ENCODE assay signal across 9 cellular contexts in the genomic region with DNA sequence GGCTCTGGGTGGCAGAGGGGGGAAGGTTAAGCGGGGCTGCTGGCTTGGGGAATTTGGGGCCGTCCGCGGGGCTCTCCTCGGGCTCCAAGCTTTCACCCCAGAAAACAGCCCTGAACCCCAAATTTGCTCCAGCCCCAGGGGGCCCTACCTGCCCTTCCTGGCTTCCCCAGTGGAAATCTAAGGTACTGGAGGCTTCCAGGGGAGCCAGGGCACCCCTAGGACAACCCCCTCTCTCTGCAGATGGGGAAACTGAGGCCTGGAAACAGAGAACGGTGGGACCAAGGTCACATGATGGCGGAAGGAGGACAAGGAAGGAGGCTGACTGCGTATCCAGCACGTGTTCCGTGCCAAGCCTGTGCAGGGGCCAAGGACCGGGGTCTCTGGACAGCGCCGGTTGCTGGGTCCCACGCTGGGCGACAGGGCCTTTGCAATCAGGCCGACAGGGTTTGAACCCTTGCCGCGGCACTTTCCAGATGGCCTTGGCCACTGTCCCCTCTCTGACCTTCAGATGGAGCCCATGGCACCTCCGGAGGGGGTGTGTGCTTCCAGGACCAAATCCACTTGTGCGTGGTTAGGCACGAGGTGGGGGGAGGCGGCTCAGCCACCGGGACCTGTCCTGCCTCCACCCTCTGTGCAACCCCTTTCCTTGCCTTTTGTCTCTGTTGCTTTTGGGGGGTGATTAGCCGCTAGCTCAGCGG.
DNase-seq lines count a peak whose midpoint lies in the region; ATAC-seq and TF ChIP-seq lines count a peak whose summit lies in the region.
"Had no signal": no experiment of that assay in that cellular context is flagged by ENCODE, and none has a peak within 500 bp of the region (broad histone marks: within the 10 kb centered on the region; RNA-seq: fewer than 3 reads in every experiment).

No MANE protein-coding gene starts in this region.

- TF ChIP-seq CTCF in HCT116 (IDR thresholded peaks at IDR 0.05 in 2 of 3, conservative IDR thresholded peaks at IDR 0.05 in 1 of 3; ENCODE audit: borderline replicate concordance in 1 of 3, insufficient read depth in 1 of 3, low read depth in 2 of 3, low read length in 2 of 3), result no peak

- no peak overlapping the region; the same call in 1 of the 2 replicates for H3K27ac ChIP-seq in HCT116 (ENCODE audit: low read depth, low read length)
- peak overlapping the region; percentile 40 for H3K27ac ChIP-seq in right cardiac atrium (ENCODE audit: low read length)
- H3K27ac ChIP-seq: neutrophil had no signal

- TF ChIP-seq RAD21 in HCT116 (IDR thresholded peaks at IDR 0.05; ENCODE audit: low read depth), result no peak

- POLR2A ChIA-PET in HCT116 (lab: Charles Lee), result no interaction called here

- H3K79me2 ChIP-seq in HCT116 (ENCODE audit: insufficient read depth, low read length), result no peaks in the 10 kb centered on the region

- peak overlapping the region; percentile 67 for H3K4me3 Mint-ChIP-seq in activated T-helper 17 cell treated with anti-CD3 and anti-CD28 coated beads, Interleukin-2, amount 50 U/mL, for 72 hours

- H3K9ac ChIP-seq in HCT116 (ENCODE audit: low read length), result peak overlapping the region; percentile 40

- no peaks in the 10 kb centered on the region for H3K27me3 ChIP-seq in HCT116 (ENCODE audit: insufficient read depth, low read length)
- H3K27me3 ChIP-seq in right cardiac atrium (ENCODE audit: control insufficient read depth, insufficient read depth), result no peaks in the 10 kb centered on the region

- CTCF ChIA-PET in HCT116 (lab: Charles Lee), result no interaction called here

- no peaks in the 10 kb centered on the region for H3K9me3 Mint-ChIP-seq in activated T-helper 17 cell treated with anti-CD3 and anti-CD28 coated beads, Interleukin-2, amount 50 U/mL, for 72 hours

- peaks cover 18% of the 10 kb centered on the region for H3K27me3 Mint-ChIP-seq in activated T-helper 17 cell treated with anti-CD3 and anti-CD28 coated beads, Interleukin-2, amount 50 U/mL, for 72 hours

- peaks cover 5% of the 10 kb centered on the region for H3K4me1 Mint-ChIP-seq in activated T-helper 17 cell treated with anti-CD3 and anti-CD28 coated beads, Interleukin-2, amount 50 U/mL, for 72 hours

- intact Hi-C loops in HCT116 (cut with micrococcal nuclease), result no loop called here
- intact Hi-C loops in right cardiac atrium (cut with DNase I), result no loop called here

- H2AFZ ChIP-seq in HCT116 (ENCODE audit: low read depth, low read length, poor library complexity, severe bottlenecking), result no peak overlapping the region

- H4K20me1 ChIP-seq in HCT116 (ENCODE audit: insufficient read depth), result no peaks in the 10 kb centered on the region

- H3K9me2 ChIP-seq in HCT116 (ENCODE audit: insufficient read depth), result no peaks in the 10 kb centered on the region

- no peak for TF ChIP-seq POLR2A in HCT116 (IDR thresholded peaks at IDR 0.05; ENCODE audit: borderline replicate concordance, extremely low read depth, insufficient read depth, insufficient read length)

- BruUV-seq in HCT116 (replicated peaks; lab: Mats Ljungman, UMichigan), result no TSS peak

- no peak for DNase-seq in HCT116 (ENCODE audit: low read depth, low spot score)
- DNase-seq in right cardiac atrium, result peak in 2 of 3 donors; percentile 73 to 77
- no peak for DNase-seq in skeletal muscle cell (ENCODE audit: low read depth)
- DNase-seq in stimulated activated CD4-positive, alpha-beta T cell treated with anti-CD3 and anti-CD28 coated beads, Interleukin-1b, Interleukin-23, amount 100 ng/mL, for 48 hours, result no peak
- no peak for DNase-seq in stimulated activated CD4-positive, alpha-beta T cell treated with anti-CD3 and anti-CD28 coated beads, Interleukin-12 subunit alpha, Interleukin-12 subunit beta, amount 100 ng/mL, for 4 hours
- no peak for DNase-seq in DMS153 (lab: John Stamatoyannopoulos, UW)

- peak overlapping the region; percentile 69 for H3K4me2 ChIP-seq in HCT116 (ENCODE audit: low read length)

- no peaks in the 10 kb centered on the region for H3K36me3 Mint-ChIP-seq in activated T-helper 17 cell treated with anti-CD3 and anti-CD28 coated beads, Interleukin-2, amount 50 U/mL, for 72 hours (ENCODE audit: low read depth)

- RAD21 ChIA-PET in HCT116 (lab: Charles Lee; ENCODE audit: low non-redundant PET in 1 of 2, low total read pairs in 2 of 2, uncharacterized antibody in 2 of 2, unreplicated experiment in 2 of 2), result no interaction called here

- ATAC-seq in HCT116, result peak; percentile 17; the same call in 1 of the 2 replicates
- peak; percentile 26 for ATAC-seq in activated T-helper 17 cell treated with anti-CD3 and anti-CD28 coated beads, Interleukin-2, amount 50 U/mL, for 72 hours (replicated peaks)
- peak; percentile 34 to 60 for ATAC-seq in right cardiac atrium
- ATAC-seq in HG02870 (IDR thresholded peaks at IDR 0.05; ENCODE audit: unreplicated experiment), result no peak

- H3K4me3 ChIP-seq in HCT116 (replicated peaks in 1 of 2; ENCODE audit: low read depth in 1 of 2, low read length in 2 of 2) (peak overlapping the region; percentile 24 to 45), right cardiac atrium (ENCODE audit: low read length) (peak overlapping the region; percentile 43), skeletal muscle cell (ENCODE audit: low read depth, low read length) (peak overlapping the region; percentile 47)

- no peaks in the 10 kb centered on the region for H3K36me3 ChIP-seq in HCT116 (ENCODE audit: control insufficient read depth in 1 of 2, insufficient read depth in 2 of 2, low read length in 2 of 2)
- H3K36me3 ChIP-seq: neutrophil had no signal

- whole genome bisulfite sequencing in right cardiac atrium, result 22% methylated on average over 25 of the region's 25 CpGs

- no peak overlapping the region for H3K27ac Mint-ChIP-seq in activated T-helper 17 cell treated with anti-CD3 and anti-CD28 coated beads, Interleukin-2, amount 50 U/mL, for 72 hours

- H3K4me1 ChIP-seq in HCT116 (ENCODE audit: control insufficient read depth in 1 of 2, insufficient read depth in 2 of 2, low read length in 2 of 2), result peaks cover 9 to 32% of the 10 kb centered on the region in 2 experiments; a peak in 3 of 4 replicates
- H3K4me1 ChIP-seq in right cardiac atrium (ENCODE audit: control insufficient read depth, insufficient read depth, low read length), result peaks cover 5% of the 10 kb centered on the region

- H3K9me3 ChIP-seq in HCT116 (ENCODE audit: control insufficient read depth in 1 of 2, insufficient read depth in 1 of 2, low read depth in 1 of 2, low read length in 2 of 2) (no peaks in the 10 kb centered on the region), right cardiac atrium (ENCODE audit: control insufficient read depth, low read length) (no peaks in the 10 kb centered on the region)
- H3K9me3 ChIP-seq: neutrophil had no signal

TF ChIP-seq in HCT116, 20 proteins besides CTCF, POLR2A, EP300 and RAD21:
- TF ChIP-seq EGR1 (IDR thresholded peaks at IDR 0.05; ENCODE audit: low read depth) (no peak), SIN3A (IDR thresholded peaks at IDR 0.05; ENCODE audit: low read depth) (no peak), ELF1 (IDR thresholded peaks at IDR 0.05; ENCODE audit: borderline replicate concordance, low read depth) (no peak), MAX (IDR thresholded peaks at IDR 0.05) (no peak), EZH2 (IDR thresholded peaks at IDR 0.05) (no peak), CBX3 (IDR thresholded peaks at IDR 0.05; ENCODE audit: low read depth) (no peak), CEBPB (IDR thresholded peaks at IDR 0.05; ENCODE audit: low read depth) (no peak), ZBTB33 (IDR thresholded peaks at IDR 0.05; ENCODE audit: extremely low read depth, insufficient replicate concordance, low read length) (no peak), POLR2AphosphoS5 (IDR thresholded peaks at IDR 0.05; ENCODE audit: low read depth, low read length) (no peak), SP1 (IDR thresholded peaks at IDR 0.05; ENCODE audit: low read depth) (no peak), ZFX (IDR thresholded peaks at IDR 0.05) (no peak), YY1 (IDR thresholded peaks at IDR 0.05; ENCODE audit: extremely low read depth, insufficient replicate concordance, low read depth, low read length) (no peak), FOSL1 (IDR thresholded peaks at IDR 0.05; ENCODE audit: low read depth) (no peak), JUND (IDR thresholded peaks at IDR 0.05) (no peak)
- TF ChIP-seq, protein P1, sequence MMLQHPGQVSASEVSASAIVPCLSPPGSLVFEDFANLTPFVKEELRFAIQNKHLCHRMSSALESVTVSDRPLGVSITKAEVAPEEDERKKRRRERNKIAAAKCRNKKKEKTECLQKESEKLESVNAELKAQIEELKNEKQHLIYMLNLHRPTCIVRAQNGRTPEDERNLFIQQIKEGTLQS (IDR thresholded peaks at IDR 0.05), result no peak

Comparison
In these comparisons a context has a peak if more than half of its experiments do, and no peak if none do; other contexts are left out.
1. DNase-seq: peak in right cardiac atrium (2 of 3); none in HCT116 (single experiment), skeletal muscle cell (single experiment), stimulated activated CD4-positive, alpha-beta T cell treated with anti-CD3 and anti-CD28 coated beads, Interleukin-1b, Interleukin-23, amount 100 ng/mL, for 48 hours (single experiment), stimulated activated CD4-positive, alpha-beta T cell treated with anti-CD3 and anti-CD28 coated beads, Interleukin-12 subunit alpha, Interleukin-12 subunit beta, amount 100 ng/mL, for 4 hours (single experiment) and DMS153 (single experiment).
2. Peak in every context shown above with its lines, with median percentiles within 50 percentile points of each other: H3K4me3 ChIP-seq.